ENCODE assay signal across 8 cellular contexts in the genomic region with DNA sequence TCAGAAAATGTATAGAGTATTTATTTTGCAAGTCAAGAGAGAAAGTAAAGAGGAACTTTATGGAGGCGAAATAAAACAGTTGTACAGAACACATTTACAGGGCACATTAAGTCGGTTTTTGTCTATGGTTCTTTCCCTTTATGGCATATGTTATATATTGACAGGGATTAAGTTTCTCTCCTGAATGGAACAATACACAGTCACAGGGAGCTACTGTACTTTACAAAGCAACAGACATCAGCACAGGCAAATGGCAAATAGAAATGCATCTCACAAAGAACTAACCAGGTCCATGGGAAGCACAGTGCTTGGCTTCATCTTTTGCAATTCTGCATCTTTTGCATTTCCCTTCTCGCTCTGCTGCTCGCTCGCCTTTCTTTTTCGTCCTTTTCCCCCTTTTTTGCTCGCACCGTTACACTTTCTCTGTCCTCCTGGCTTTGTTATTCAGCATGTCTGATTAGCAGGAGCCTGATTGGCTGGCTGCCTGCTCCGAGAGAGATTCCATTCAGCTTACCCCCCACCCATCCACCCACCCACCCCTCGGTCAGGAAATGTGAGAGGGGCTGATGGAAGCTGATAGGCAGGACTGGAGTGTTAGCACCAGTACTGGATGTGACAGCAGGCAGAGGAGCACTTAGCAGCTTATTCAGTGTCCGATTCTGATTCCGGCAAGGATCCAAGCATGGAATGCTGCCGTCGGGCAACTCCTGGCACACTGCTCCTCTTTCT. TPM values are rescaled to one million over a fixed set of nuclear protein-coding genes. Genes with fewer than 3 reads are reported as not detected.
A peak's percentile ranks its signal among the peaks of the same experiment; 100 is the strongest.
DNase-seq lines count a peak whose midpoint lies in the region; ATAC-seq lines count a peak whose summit lies in the region.

A gene with protein sequence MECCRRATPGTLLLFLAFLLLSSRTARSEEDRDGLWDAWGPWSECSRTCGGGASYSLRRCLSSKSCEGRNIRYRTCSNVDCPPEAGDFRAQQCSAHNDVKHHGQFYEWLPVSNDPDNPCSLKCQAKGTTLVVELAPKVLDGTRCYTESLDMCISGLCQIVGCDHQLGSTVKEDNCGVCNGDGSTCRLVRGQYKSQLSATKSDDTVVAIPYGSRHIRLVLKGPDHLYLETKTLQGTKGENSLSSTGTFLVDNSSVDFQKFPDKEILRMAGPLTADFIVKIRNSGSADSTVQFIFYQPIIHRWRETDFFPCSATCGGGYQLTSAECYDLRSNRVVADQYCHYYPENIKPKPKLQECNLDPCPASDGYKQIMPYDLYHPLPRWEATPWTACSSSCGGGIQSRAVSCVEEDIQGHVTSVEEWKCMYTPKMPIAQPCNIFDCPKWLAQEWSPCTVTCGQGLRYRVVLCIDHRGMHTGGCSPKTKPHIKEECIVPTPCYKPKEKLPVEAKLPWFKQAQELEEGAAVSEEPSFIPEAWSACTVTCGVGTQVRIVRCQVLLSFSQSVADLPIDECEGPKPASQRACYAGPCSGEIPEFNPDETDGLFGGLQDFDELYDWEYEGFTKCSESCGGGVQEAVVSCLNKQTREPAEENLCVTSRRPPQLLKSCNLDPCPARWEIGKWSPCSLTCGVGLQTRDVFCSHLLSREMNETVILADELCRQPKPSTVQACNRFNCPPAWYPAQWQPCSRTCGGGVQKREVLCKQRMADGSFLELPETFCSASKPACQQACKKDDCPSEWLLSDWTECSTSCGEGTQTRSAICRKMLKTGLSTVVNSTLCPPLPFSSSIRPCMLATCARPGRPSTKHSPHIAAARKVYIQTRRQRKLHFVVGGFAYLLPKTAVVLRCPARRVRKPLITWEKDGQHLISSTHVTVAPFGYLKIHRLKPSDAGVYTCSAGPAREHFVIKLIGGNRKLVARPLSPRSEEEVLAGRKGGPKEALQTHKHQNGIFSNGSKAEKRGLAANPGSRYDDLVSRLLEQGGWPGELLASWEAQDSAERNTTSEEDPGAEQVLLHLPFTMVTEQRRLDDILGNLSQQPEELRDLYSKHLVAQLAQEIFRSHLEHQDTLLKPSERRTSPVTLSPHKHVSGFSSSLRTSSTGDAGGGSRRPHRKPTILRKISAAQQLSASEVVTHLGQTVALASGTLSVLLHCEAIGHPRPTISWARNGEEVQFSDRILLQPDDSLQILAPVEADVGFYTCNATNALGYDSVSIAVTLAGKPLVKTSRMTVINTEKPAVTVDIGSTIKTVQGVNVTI (N-terminal part only) (plus strand): TSS at position 603 of the 729 bp plus-strand sequence. CDS start 80 bp downstream, at position 683.

- H3K4me3 ChIP-seq in neuron (ENCODE audit: low read length), result peak within 1 kb of the TSS; percentile 39

- peaks cover 3% of the 10 kb centered on the region for H3K9me3 ChIP-seq in neuron (ENCODE audit: low read length)

- peaks cover 34% of the 10 kb centered on the region for H3K4me1 ChIP-seq in neuron (ENCODE audit: insufficient read depth, low read length)

- H3K27me3 ChIP-seq in neuron (ENCODE audit: insufficient read depth, low read length), result peaks cover 6% of the 10 kb centered on the region

- no peaks in the 10 kb centered on the region for H3K36me3 ChIP-seq in neuron (ENCODE audit: insufficient read depth, low read length)

- no peak for ATAC-seq in HG02973 (IDR thresholded peaks at IDR 0.05; ENCODE audit: unreplicated experiment)

- intact Hi-C loops in posterior vena cava (cut with DNase I), result no loop called here

- peak within 1 kb of the TSS; percentile 7 for H2AFZ ChIP-seq in neuron (ENCODE audit: low read depth, low read length)

- DNase-seq in Ammon's horn (ENCODE audit: low spot score), result peak; percentile 52
- DNase-seq in NCI-H524 (lab: John Stamatoyannopoulos, UW), result peak; percentile 90 to 94
- DNase-seq in fibroblast of the conjunctiva (ENCODE audit: low read depth), result peak; percentile 86
- DNase-seq in posterior vena cava (ENCODE audit: low spot score), result no peak
- DNase-seq in activated CD8-positive, alpha-beta memory T cell treated with anti-CD3 and anti-CD28 coated beads, Interleukin-2, amount 50 U/mL, for 4 hours, result no peak
- DNase-seq in amniotic stem cell (lab: John Stamatoyannopoulos, UW), result no peak

RNA-seq across cellular contexts. Expression of the gene that starts here (rescaled TPM):
- total RNA-seq in posterior vena cava, result 10 to 100 TPM in 1 of 2 donors, 1 to 10 TPM in 1; 9.9 to 26.7 TPM

Comparison
In these comparisons a context has a peak if more than half of its experiments do, and no peak if none do; other contexts are left out.
1. DNase-seq: peak in Ammon's horn (single experiment), NCI-H524 (2 of 2) and fibroblast of the conjunctiva (single experiment); none in posterior vena cava (single experiment), activated CD8-positive, alpha-beta memory T cell treated with anti-CD3 and anti-CD28 coated beads, Interleukin-2, amount 50 U/mL, for 4 hours (single experiment) and amniotic stem cell (single experiment).